Comparison of ENCODE assay signal across 16 cellular contexts in genomic region chr11:17387811-17388210, GRCh38. TPM values are rescaled to one million over a fixed set of nuclear protein-coding genes. Genes with fewer than 3 reads are reported as not detected.
DNase-seq lines count a peak whose midpoint lies in the region; ATAC-seq and TF ChIP-seq lines count a peak whose summit lies in the region.
"Had no signal": no experiment of that assay in that cellular context is flagged by ENCODE, and none has a peak within 500 bp of the region (broad histone marks: within the 10 kb centered on the region; RNA-seq: fewer than 3 reads in every experiment).

No MANE protein-coding gene starts in this region.

- peaks cover 0 to 1% (median 0%) of the 10 kb centered on the region in 7 donors for H3K9me3 Mint-ChIP-seq in CD14-positive monocyte
- H3K9me3 Mint-ChIP-seq in CD8-positive, alpha-beta memory T cell, result no peaks in the 10 kb centered on the region
- no peaks in the 10 kb centered on the region for H3K9me3 Mint-ChIP-seq in activated CD8-positive, alpha-beta T cell treated with anti-CD3 and anti-CD28 coated beads for 36 hours
- H3K9me3 Mint-ChIP-seq in natural killer cell treated with Interleukin-12 subunit alpha and Interleukin-12 subunit beta and Interleukin-15 and Interleukin-18, amount 100 ng/mL, for 72 hours, result no peaks in the 10 kb centered on the region

- H3K9me3 ChIP-seq in CD8-positive, alpha-beta memory T cell (ENCODE audit: low read length), result no peaks in the 10 kb centered on the region

- H3K27me3 Mint-ChIP-seq in CD14-positive monocyte (ENCODE audit: low read depth in 3 of 3), result peaks cover 16 to 30% (median 25%) of the 10 kb centered on the region in 3 donors
- H3K27me3 Mint-ChIP-seq in CD8-positive, alpha-beta memory T cell, result no peaks in the 10 kb centered on the region
- peaks cover 2% of the 10 kb centered on the region for H3K27me3 Mint-ChIP-seq in activated CD8-positive, alpha-beta T cell treated with anti-CD3 and anti-CD28 coated beads for 36 hours
- peaks cover 4 to 5% of the 10 kb centered on the region in 2 donors for H3K27me3 Mint-ChIP-seq in natural killer cell treated with Interleukin-12 subunit alpha and Interleukin-12 subunit beta and Interleukin-15 and Interleukin-18, amount 100 ng/mL, for 72 hours

- ATAC-seq in activated CD8-positive, alpha-beta T cell treated with anti-CD3 and anti-CD28 coated beads for 36 hours, result no peak
- ATAC-seq in natural killer cell treated with Interleukin-12 subunit alpha and Interleukin-12 subunit beta and Interleukin-15 and Interleukin-18, amount 100 ng/mL, for 72 hours, result peak in 1 of 2 donors; percentile 22
- ATAC-seq in GM19035 (IDR thresholded peaks at IDR 0.05; ENCODE audit: unreplicated experiment) (no peak), GM21528 (IDR thresholded peaks at IDR 0.05; ENCODE audit: low FRiP score, unreplicated experiment) (no peak), GM21360 (IDR thresholded peaks at IDR 0.05; ENCODE audit: unreplicated experiment) (no peak)
- ATAC-seq: GM12878 had no signal

- H3K27me3 ChIP-seq in CD8-positive, alpha-beta memory T cell (ENCODE audit: insufficient read depth, low read length, poor library complexity, severe bottlenecking), result no peaks in the 10 kb centered on the region

- H3K4me1 Mint-ChIP-seq in CD14-positive monocyte, result peaks cover 18% of the 10 kb centered on the region
- H3K4me1 Mint-ChIP-seq in CD8-positive, alpha-beta memory T cell, result peaks cover 4 to 11% (median 6%) of the 10 kb centered on the region in 3 donors
- H3K4me1 Mint-ChIP-seq in activated CD8-positive, alpha-beta T cell treated with anti-CD3 and anti-CD28 coated beads for 36 hours (ENCODE audit: low read depth), result peaks cover 4% of the 10 kb centered on the region
- H3K4me1 Mint-ChIP-seq in natural killer cell treated with Interleukin-12 subunit alpha and Interleukin-12 subunit beta and Interleukin-15 and Interleukin-18, amount 100 ng/mL, for 72 hours (ENCODE audit: low read depth in 2 of 2), result peaks cover 8 to 10% of the 10 kb centered on the region in 2 donors

- intact Hi-C loops in CD14-positive monocyte (cut with micrococcal nuclease), result loop anchor here in 1 of 2 donors (5.0 kb wide), 1 partner anchor 114 kb away; no protein-coding TSS in a partner anchor
- intact Hi-C loops in activated CD8-positive, alpha-beta T cell treated with anti-CD3 and anti-CD28 coated beads for 36 hours (cut with micrococcal nuclease), result no loop called here

- H3K4me3 ChIP-seq in CD8-positive, alpha-beta memory T cell (ENCODE audit: low read length), result no peak overlapping the region
- H3K4me3 ChIP-seq: GM12878 had no signal

- no peak for TF ChIP-seq CTCF in CD14-positive monocyte (IDR thresholded peaks at IDR 0.05)
- no peak for TF ChIP-seq CTCF in activated CD8-positive, alpha-beta T cell treated with anti-CD3 and anti-CD28 coated beads for 36 hours (IDR thresholded peaks at IDR 0.05)

- POLR2A ChIA-PET in CD8-positive, alpha-beta memory T cell (lab: Charles Lee), result no interaction called here
- POLR2A ChIA-PET in activated CD8-positive, alpha-beta T cell treated with anti-CD3 and anti-CD28 coated beads for 36 hours (lab: Charles Lee), result interaction anchor here (1.4 kb wide), 1 partner anchor 34 kb away, joined by 4 read pairs; no protein-coding TSS in a partner anchor

- peaks cover 0 to 4% of the 10 kb centered on the region in 2 donors for H3K36me3 Mint-ChIP-seq in CD14-positive monocyte
- no peaks in the 10 kb centered on the region for H3K36me3 Mint-ChIP-seq in CD8-positive, alpha-beta memory T cell
- H3K36me3 Mint-ChIP-seq in activated CD8-positive, alpha-beta T cell treated with anti-CD3 and anti-CD28 coated beads for 36 hours (ENCODE audit: low read depth), result no peaks in the 10 kb centered on the region
- no peaks in the 10 kb centered on the region for H3K36me3 Mint-ChIP-seq in natural killer cell treated with Interleukin-12 subunit alpha and Interleukin-12 subunit beta and Interleukin-15 and Interleukin-18, amount 100 ng/mL, for 72 hours

- H3K4me3 Mint-ChIP-seq in CD14-positive monocyte, result peak overlapping the region in 1 of 2 donors; percentile 75
- H3K4me3 Mint-ChIP-seq in CD8-positive, alpha-beta memory T cell, result peak overlapping the region; percentile 59 to 84 (median 75)
- peak overlapping the region; percentile 69 for H3K4me3 Mint-ChIP-seq in activated CD8-positive, alpha-beta T cell treated with anti-CD3 and anti-CD28 coated beads for 36 hours
- H3K4me3 Mint-ChIP-seq in natural killer cell treated with Interleukin-12 subunit alpha and Interleukin-12 subunit beta and Interleukin-15 and Interleukin-18, amount 100 ng/mL, for 72 hours, result peak overlapping the region; percentile 54

- no peaks in the 10 kb centered on the region for H3K36me3 ChIP-seq in CD8-positive, alpha-beta memory T cell (ENCODE audit: insufficient read depth, low read length)

- no peak overlapping the region for H3K27ac Mint-ChIP-seq in CD14-positive monocyte
- H3K27ac Mint-ChIP-seq in CD8-positive, alpha-beta memory T cell, result peak overlapping the region in 2 of 8 donors; percentile 31 to 90
- H3K27ac Mint-ChIP-seq in activated CD8-positive, alpha-beta T cell treated with anti-CD3 and anti-CD28 coated beads for 36 hours, result no peak overlapping the region
- H3K27ac Mint-ChIP-seq in natural killer cell treated with Interleukin-12 subunit alpha and Interleukin-12 subunit beta and Interleukin-15 and Interleukin-18, amount 100 ng/mL, for 72 hours, result no peak overlapping the region

- H3K4me1 ChIP-seq in CD8-positive, alpha-beta memory T cell (ENCODE audit: insufficient read depth, low read length), result peaks cover 5% of the 10 kb centered on the region
- H3K4me1 ChIP-seq: parathyroid adenoma had no signal

- peak; percentile 45 for DNase-seq in CD14-positive monocyte (ENCODE audit: low spot score)
- no peak for DNase-seq in CD8-positive, alpha-beta memory T cell
- no peak for DNase-seq in activated CD8-positive, alpha-beta T cell treated with anti-CD3 and anti-CD28 coated beads for 36 hours
- no peak for DNase-seq in natural killer cell treated with Interleukin-12 subunit alpha and Interleukin-12 subunit beta and Interleukin-15 and Interleukin-18, amount 100 ng/mL, for 72 hours (ENCODE audit: low spot score)
- DNase-seq: amniotic stem cell, C1 segment of cervical spinal cord, midbrain, NCI-H2029, NCI-H524 treated with DMSO at 0.1 percent for 48 hours had no signal

- CTCF ChIA-PET in CD8-positive, alpha-beta memory T cell (lab: Charles Lee), result interaction anchor here (0.9 to 1.5 kb wide), 4 partner anchors 31 to 140 kb away, joined by 3 to 8 read pairs (median 6); no protein-coding TSS in a partner anchor
- CTCF ChIA-PET in activated CD8-positive, alpha-beta T cell treated with anti-CD3 and anti-CD28 coated beads for 36 hours (lab: Charles Lee), result interaction anchor here (0.8 to 6.4 kb wide), 8 partner anchors 13 to 171 kb away, joined by 3 to 27 read pairs (median 6); no protein-coding TSS in a partner anchor

- no peak overlapping the region for H3K27ac ChIP-seq in CD8-positive, alpha-beta memory T cell (ENCODE audit: low read depth, low read length)
- H3K27ac ChIP-seq: epithelial cell of prostate, parathyroid adenoma had no signal

RNA-seq across cellular contexts. Expression of gene KCNJ11, which starts 0.6 kb away (rescaled TPM):
- not detected for polyA plus RNA-seq in CD14-positive monocyte
- total RNA-seq in CD8-positive, alpha-beta memory T cell, result under 1 TPM; 0.53 to 0.95 TPM
- polyA plus RNA-seq in CD8-positive, alpha-beta memory T cell, result 0.09 TPM
- 1 to 10 TPM; 1.2 to 2.4 TPM for total RNA-seq in activated CD8-positive, alpha-beta T cell treated with anti-CD3 and anti-CD28 coated beads for 36 hours
- total RNA-seq in natural killer cell treated with Interleukin-12 subunit alpha and Interleukin-12 subunit beta and Interleukin-15 and Interleukin-18, amount 100 ng/mL, for 72 hours, result under 1 TPM in 1 of 2 donors, not detected in 1; 0.75 TPM
- total RNA-seq: SK-MEL-5 had no signal

RNA-seq across cellular contexts. Expression of gene NCR3LG1, which starts 36.2 kb away (rescaled TPM):
- polyA plus RNA-seq in CD14-positive monocyte, result under 1 TPM; 0.05 to 0.15 TPM
- 1 to 10 TPM; 5.9 to 6.0 TPM for total RNA-seq in CD8-positive, alpha-beta memory T cell
- polyA plus RNA-seq in CD8-positive, alpha-beta memory T cell, result 0.03 TPM
- 1 to 10 TPM; 3.4 to 4.2 TPM for total RNA-seq in activated CD8-positive, alpha-beta T cell treated with anti-CD3 and anti-CD28 coated beads for 36 hours
- total RNA-seq in natural killer cell treated with Interleukin-12 subunit alpha and Interleukin-12 subunit beta and Interleukin-15 and Interleukin-18, amount 100 ng/mL, for 72 hours, result 1 to 10 TPM in 1 of 2 donors, under 1 TPM in 1; 0.70 to 1.4 TPM
